ENCODE assay signal across 13 cellular contexts in genomic region chr2:30235859-30236535, GRCh38. TPM values are rescaled to one million over a fixed set of nuclear protein-coding genes. Genes with fewer than 3 reads are reported as not detected.
DNase-seq lines count a peak whose midpoint lies in the region; FAIRE-seq and TF ChIP-seq lines count a peak whose summit lies in the region.
"Had no signal": no experiment of that assay in that cellular context is flagged by ENCODE, and none has a peak within 500 bp of the region (broad histone marks: within the 10 kb centered on the region; RNA-seq: fewer than 3 reads in every experiment).

No MANE protein-coding gene starts in this region.

- DNase-seq in GM06990 (ENCODE audit: extremely low read depth, insufficient read length), result peak; percentile 67
- DNase-seq in activated CD4-positive, alpha-beta T cell treated with anti-CD3 and anti-CD28 coated beads for 4 hours, result peak; percentile 64
- DNase-seq in astrocyte (ENCODE audit: low read depth), result no peak
- DNase-seq in stimulated activated CD4-positive, alpha-beta T cell treated with anti-CD3 and anti-CD28 coated beads, Interleukin-15, amount 100 ng/mL, for 24 hours, result peak; percentile 66
- DNase-seq in NCI-H2227 (lab: John Stamatoyannopoulos, UW; ENCODE audit: unreplicated experiment), result no peak
- DNase-seq in SIG-M5 treated with dmso at 0.1 percent for 504 hours (lab: John Stamatoyannopoulos, UW; ENCODE audit: unreplicated experiment), result no peak
- DNase-seq in MG63, result no peak
- DNase-seq in T-helper 9 cell, result no peak
- DNase-seq: cortex of kidney, glutamatergic neuron, midbrain, NCI-H1105 treated with DMSO at 0.1 percent for 48 hours, WERI-Rb-1 had no signal

- no peak for FAIRE-seq in astrocyte (lab: Jason Lieb, UNC)

- no peaks in the 10 kb centered on the region for H3K27me3 ChIP-seq in GM06990 (replicated peaks; ENCODE audit: control insufficient read depth, insufficient read depth, low read length)
- H3K27me3 ChIP-seq in astrocyte (ENCODE audit: insufficient read depth, low read length), result no peaks in the 10 kb centered on the region
- no peaks in the 10 kb centered on the region for H3K27me3 ChIP-seq in MG63

- H4K20me1 ChIP-seq in astrocyte (ENCODE audit: insufficient read depth, low read length), result peaks cover 87% of the 10 kb centered on the region

- H3K27me3 Mint-ChIP-seq in astrocyte (ENCODE audit: low read depth, unreplicated experiment), result no peaks in the 10 kb centered on the region

- no peak overlapping the region for H3K4me3 Mint-ChIP-seq in astrocyte (ENCODE audit: unreplicated experiment)

- peaks cover 91% of the 10 kb centered on the region for H3K79me2 ChIP-seq in astrocyte (ENCODE audit: insufficient read depth, low read length)

- H3K4me2 ChIP-seq in astrocyte (ENCODE audit: low read length), result peak overlapping the region; percentile 99

- peaks cover 31% of the 10 kb centered on the region for H3K4me1 ChIP-seq in astrocyte (ENCODE audit: insufficient read depth, low read length)

- no peak overlapping the region for H3K27ac Mint-ChIP-seq in astrocyte (ENCODE audit: unreplicated experiment)

- H3K4me1 Mint-ChIP-seq in astrocyte (ENCODE audit: low read depth, unreplicated experiment), result peaks cover 20% of the 10 kb centered on the region

- no peak for TF ChIP-seq CTCF in GM06990 (IDR thresholded peaks at IDR 0.05; ENCODE audit: insufficient read depth, low read length, poor library complexity, severe bottlenecking)
- TF ChIP-seq CTCF in astrocyte (IDR thresholded peaks at IDR 0.05; ENCODE audit: insufficient read depth, low read depth, low read length), result no peak

- no peak overlapping the region for H3K9ac ChIP-seq in astrocyte (ENCODE audit: low read length)

- no peak overlapping the region for H2AFZ ChIP-seq in astrocyte (ENCODE audit: low read depth, low read length)

- H3K9me3 ChIP-seq in astrocyte (ENCODE audit: insufficient read depth, low read depth, low read length) (no peaks in the 10 kb centered on the region), MG63 (no peaks in the 10 kb centered on the region)

- H3K4me3 ChIP-seq in GM06990 (replicated peaks; ENCODE audit: low read depth, low read length) (no peak overlapping the region), astrocyte (ENCODE audit: insufficient read depth, low read depth, low read length) (no peak overlapping the region), MG63 (no peak overlapping the region)

- H3K36me3 Mint-ChIP-seq in astrocyte (ENCODE audit: low read depth, unreplicated experiment), result peaks cover 46% of the 10 kb centered on the region

- H3K27ac ChIP-seq in astrocyte (ENCODE audit: low read depth, low read length), result no peak overlapping the region
- H3K27ac ChIP-seq: WERI-Rb-1 had no signal

- H3K36me3 ChIP-seq in GM06990 (ENCODE audit: control insufficient read depth, insufficient read depth, low read length), result peaks cover 16% of the 10 kb centered on the region
- peaks cover 39% of the 10 kb centered on the region for H3K36me3 ChIP-seq in astrocyte (ENCODE audit: insufficient read depth, low read length)
- H3K36me3 ChIP-seq in MG63, result peaks cover 55% of the 10 kb centered on the region

- no peaks in the 10 kb centered on the region for H3K9me3 Mint-ChIP-seq in astrocyte (ENCODE audit: unreplicated experiment)

RNA-seq across cellular contexts. Expression of gene LBH, which starts 4.7 kb away (rescaled TPM):
- total RNA-seq in astrocyte, result 51.7 and 63.7 TPM in 2 replicates
- 21.5 and 60.0 TPM in 2 replicates for total RNA-seq in MG63 (2014; rRNA removed; shearing (Covaris generic); ENCODE audit: low replicate concordance)

Comparison
In these comparisons a context has a peak if more than half of its experiments do, and no peak if none do; other contexts are left out.
1. DNase-seq: peak in GM06990 (single experiment), activated CD4-positive, alpha-beta T cell treated with anti-CD3 and anti-CD28 coated beads for 4 hours (2 of 2) and stimulated activated CD4-positive, alpha-beta T cell treated with anti-CD3 and anti-CD28 coated beads, Interleukin-15, amount 100 ng/mL, for 24 hours (single experiment); none in astrocyte (single experiment), NCI-H2227 (single experiment), SIG-M5 treated with dmso at 0.1 percent for 504 hours (single experiment), MG63 (single experiment) and T-helper 9 cell (single experiment).